18 cellular contexts compared by ENCODE assay signal in genomic region chr17:34673516-34673915, GRCh38.
A peak's percentile ranks its signal among the peaks of the same experiment; 100 is the strongest.
DNase-seq lines count a peak whose midpoint lies in the region; ATAC-seq and TF ChIP-seq lines count a peak whose summit lies in the region.
"Had no signal": no experiment of that assay in that cellular context is flagged by ENCODE, and none has a peak within 500 bp of the region (broad histone marks: within the 10 kb centered on the region; RNA-seq: fewer than 3 reads in every experiment).

No MANE protein-coding gene starts in this region.

- no peak for TF ChIP-seq CTCF in foreskin keratinocyte (conservative IDR thresholded peaks at IDR 0.05)

- no peaks in the 10 kb centered on the region for H3K4me1 Mint-ChIP-seq in activated CD8-positive, alpha-beta memory T cell treated with anti-CD3 and anti-CD28 coated beads, Interleukin-2, amount 10 ng/mL, durations not matched to agents 7 days and 5 days
- no peaks in the 10 kb centered on the region for H3K4me1 Mint-ChIP-seq in activated T-cell treated with anti-CD3 and anti-CD28 coated beads, Interleukin-2, amount 50 U/mL, for 24 hours (ENCODE audit: low read depth)
- H3K4me1 Mint-ChIP-seq: CD4-positive, alpha-beta memory T cell had no signal

- peak; percentile 31 for DNase-seq in activated CD8-positive, alpha-beta memory T cell treated with anti-CD3 and anti-CD28 coated beads, Interleukin-2, amount 10 ng/mL, durations not matched to agents 7 days and 5 days
- no peak for DNase-seq in activated CD8-positive, alpha-beta memory T cell treated with anti-CD3 and anti-CD28 coated beads for 24 hours
- DNase-seq in NCI-H2107 treated with DMSO at 0.1 percent for 48 hours (lab: John Stamatoyannopoulos, UW; ENCODE audit: unreplicated experiment) (peak; percentile 84), cerebellar nuclear complex (lab: John Stamatoyannopoulos, UW) (peak; percentile 43 to 72), foreskin keratinocyte (no peak)
- no peak for DNase-seq in activated T-cell treated with anti-CD3 and anti-CD28 coated beads, Interleukin-2, amount 50 U/mL, for 24 hours
- DNase-seq: CD4-positive, alpha-beta memory T cell; HCEC 1CT; MM.1S; NCI-H1105 treated with DMSO at 0.1 percent for 48 hours; NCI-H187; NCI-H2227 treated with DMSO at 0.1 percent for 48 hours; NCI-H510A treated with DMSO at 0.1 percent for 48 hours; NCI-H82 had no signal

- no peak for ATAC-seq in activated CD8-positive, alpha-beta memory T cell treated with anti-CD3 and anti-CD28 coated beads, Interleukin-2, amount 10 ng/mL, durations not matched to agents 7 days and 5 days
- ATAC-seq in foreskin keratinocyte (no peak), HG03565 (IDR thresholded peaks at IDR 0.05; ENCODE audit: unreplicated experiment) (no peak)
- ATAC-seq: A549, GM23338 had no signal

- H3K27ac ChIP-seq in foreskin keratinocyte, result no peak overlapping the region
- H3K27ac ChIP-seq: A549, SJSA1 had no signal

- H3K27me3 Mint-ChIP-seq in activated CD8-positive, alpha-beta memory T cell treated with anti-CD3 and anti-CD28 coated beads, Interleukin-2, amount 10 ng/mL, durations not matched to agents 7 days and 5 days, result peaks cover 5% of the 10 kb centered on the region
- H3K27me3 Mint-ChIP-seq in activated T-cell treated with anti-CD3 and anti-CD28 coated beads, Interleukin-2, amount 50 U/mL, for 24 hours, result peaks cover 17% of the 10 kb centered on the region

- no peaks in the 10 kb centered on the region for H3K36me3 Mint-ChIP-seq in activated CD8-positive, alpha-beta memory T cell treated with anti-CD3 and anti-CD28 coated beads, Interleukin-2, amount 10 ng/mL, durations not matched to agents 7 days and 5 days
- H3K36me3 Mint-ChIP-seq in activated T-cell treated with anti-CD3 and anti-CD28 coated beads, Interleukin-2, amount 50 U/mL, for 24 hours (ENCODE audit: low read depth), result no peaks in the 10 kb centered on the region
- H3K36me3 Mint-ChIP-seq: CD4-positive, alpha-beta memory T cell had no signal

- H3K27me3 ChIP-seq in foreskin keratinocyte, result no peaks in the 10 kb centered on the region

- H3K9me3 Mint-ChIP-seq in activated CD8-positive, alpha-beta memory T cell treated with anti-CD3 and anti-CD28 coated beads, Interleukin-2, amount 10 ng/mL, durations not matched to agents 7 days and 5 days (ENCODE audit: low read depth), result no peaks in the 10 kb centered on the region
- no peaks in the 10 kb centered on the region for H3K9me3 Mint-ChIP-seq in activated T-cell treated with anti-CD3 and anti-CD28 coated beads, Interleukin-2, amount 50 U/mL, for 24 hours
- H3K9me3 Mint-ChIP-seq: GM23338 had no signal

- no peak overlapping the region for H3K27ac Mint-ChIP-seq in activated CD8-positive, alpha-beta memory T cell treated with anti-CD3 and anti-CD28 coated beads, Interleukin-2, amount 10 ng/mL, durations not matched to agents 7 days and 5 days
- no peak overlapping the region for H3K27ac Mint-ChIP-seq in activated T-cell treated with anti-CD3 and anti-CD28 coated beads, Interleukin-2, amount 50 U/mL, for 24 hours
- H3K27ac Mint-ChIP-seq: CD4-positive, alpha-beta memory T cell; GM23338 had no signal

- H3K4me1 ChIP-seq in foreskin keratinocyte, result no peaks in the 10 kb centered on the region
- H3K4me1 ChIP-seq: A549, SJSA1 had no signal

- no peak overlapping the region for H3K4me3 Mint-ChIP-seq in activated CD8-positive, alpha-beta memory T cell treated with anti-CD3 and anti-CD28 coated beads, Interleukin-2, amount 10 ng/mL, durations not matched to agents 7 days and 5 days
- no peak overlapping the region for H3K4me3 Mint-ChIP-seq in activated T-cell treated with anti-CD3 and anti-CD28 coated beads, Interleukin-2, amount 50 U/mL, for 24 hours
- H3K4me3 Mint-ChIP-seq: CD4-positive, alpha-beta memory T cell; GM23338 had no signal

- CTCF ChIA-PET in activated CD8-positive, alpha-beta memory T cell treated with anti-CD3 and anti-CD28 coated beads, Interleukin-2, amount 10 ng/mL, durations not matched to agents 7 days and 5 days (lab: Charles Lee), result no interaction called here

Comparison
In these comparisons a context has a peak if more than half of its experiments do, and no peak if none do; other contexts are left out.
1. DNase-seq: peak in activated CD8-positive, alpha-beta memory T cell treated with anti-CD3 and anti-CD28 coated beads, Interleukin-2, amount 10 ng/mL, durations not matched to agents 7 days and 5 days (single experiment), NCI-H2107 treated with DMSO at 0.1 percent for 48 hours (single experiment) and cerebellar nuclear complex (2 of 2); none in activated CD8-positive, alpha-beta memory T cell treated with anti-CD3 and anti-CD28 coated beads for 24 hours (single experiment), foreskin keratinocyte (0 of 2) and activated T-cell treated with anti-CD3 and anti-CD28 coated beads, Interleukin-2, amount 50 U/mL, for 24 hours (single experiment).